In genomic region chr1:109075531-109076490, GRCh38 we compare ENCODE assay signal across 8 cellular contexts. TPM values are rescaled to one million over a fixed set of nuclear protein-coding genes. Genes with fewer than 3 reads are reported as not detected.
A peak's percentile ranks its signal among the peaks of the same experiment; 100 is the strongest.
DNase-seq lines count a peak whose midpoint lies in the region; ATAC-seq and TF ChIP-seq lines count a peak whose summit lies in the region.

Gene TAF13, minus strand, starts transcription at chr1:109076003. Its CDS starts 56 bp downstream, at chr1:109075947.

- peak; percentile 97 for DNase-seq in CD1c-positive myeloid dendritic cell (ENCODE audit: extremely low spot score)
- DNase-seq in NCI-H748 treated with DMSO at 0.1 percent for 48 hours (lab: John Stamatoyannopoulos, UW): peak; percentile 72
- peak; percentile 90 to 91 for DNase-seq in activated CD4-positive, alpha-beta T cell treated with anti-CD3 and anti-CD28 coated beads, Interleukin-2, amount 50 U/mL, for 48 hours
- DNase-seq in dermis microvascular lymphatic vessel endothelial cell (ENCODE audit: low read depth in 2 of 2): peak; percentile 88 to 96
- DNase-seq in stimulated activated CD4-positive, alpha-beta T cell treated with anti-CD3 and anti-CD28 coated beads, Interleukin-4, amount 100 ng/mL, for 24 hours: peak; percentile 88

- H3K27me3 ChIP-seq in liver (ENCODE audit: control insufficient read depth in 4 of 4, insufficient read depth in 4 of 4, low read length in 3 of 4): no peaks in the 10 kb centered on the region

- peak; percentile 99 for ATAC-seq in GM19372 (IDR thresholded peaks at IDR 0.05; ENCODE audit: low read depth, unreplicated experiment)
- ATAC-seq in HG03558 (IDR thresholded peaks at IDR 0.05; ENCODE audit: extremely low read depth, unreplicated experiment): peak; percentile 98

- peak within 1 kb of the TSS; percentile 63 to 82 for H3K27ac ChIP-seq in liver (ENCODE audit: low read depth in 1 of 2, low read length in 2 of 2)

- 6% methylated on average over 39 of the region's 39 CpGs for WGBS in liver

- no peaks in the 10 kb centered on the region for H3K36me3 ChIP-seq in liver (ENCODE audit: control insufficient read depth in 4 of 4, insufficient read depth in 3 of 4, low read depth in 1 of 4, low read length in 3 of 4)

- no peaks in the 10 kb centered on the region for H3K9me3 ChIP-seq in liver (ENCODE audit: control insufficient read depth in 4 of 4, low read length in 3 of 4)

- TF ChIP-seq CTCF in liver (IDR thresholded peaks at IDR 0.05; ENCODE audit: low read depth, low read length, missing input control): peak; percentile 28

- peak within 1 kb of the TSS; percentile 34 to 91 for H3K9ac ChIP-seq in liver (ENCODE audit: low read depth in 1 of 2, low read length in 2 of 2)

- TF ChIP-seq RAD21 in liver (IDR thresholded peaks at IDR 0.05): peak; percentile 55 to 60

- peaks cover 0 to 8% (median 7%) of the 10 kb centered on the region in 4 donors for H3K4me1 ChIP-seq in liver (ENCODE audit: control insufficient read depth in 4 of 4, insufficient read depth in 4 of 4, low read length in 3 of 4)

- peak within 1 kb of the TSS; percentile 72 to 100 (median 90) for H3K4me3 ChIP-seq in liver (ENCODE audit: low read depth in 1 of 3, low read length in 3 of 3)

TF ChIP-seq in liver, 16 proteins besides CTCF, POLR2A, EP300 and RAD21:
- peak; percentile 89 for TF ChIP-seq YY1 (IDR thresholded peaks at IDR 0.05)
- peak; percentile 53 for TF ChIP-seq TAF1 (conservative IDR thresholded peaks at IDR 0.05)
- peak; percentile 73 for TF ChIP-seq SP1 (IDR thresholded peaks at IDR 0.05)
- no peak for TF ChIP-seq EGR1 (IDR thresholded peaks at IDR 0.05; ENCODE audit: low read depth in 2 of 2)
- TF ChIP-seq ATF3 (IDR thresholded peaks at IDR 0.05): no peak
- no peak for TF ChIP-seq HNF4G (IDR thresholded peaks at IDR 0.05)
- peak in 1 of 2 donors; percentile 22 for TF ChIP-seq JUND (IDR thresholded peaks at IDR 0.05)
- TF ChIP-seq NR2F2 (IDR thresholded peaks at IDR 0.05): peak; percentile 27
- peak; percentile 15 to 24 for TF ChIP-seq RXRA (IDR thresholded peaks at IDR 0.05)
- TF ChIP-seq MAX (IDR thresholded peaks at IDR 0.05): peak; percentile 55
- TF ChIP-seq FOXA2 (IDR thresholded peaks at IDR 0.05): no peak
- TF ChIP-seq HNF4A (conservative IDR thresholded peaks at IDR 0.05): no peak
- peak; percentile 78 for TF ChIP-seq REST (IDR thresholded peaks at IDR 0.05)
- TF ChIP-seq FOXA1 (IDR thresholded peaks at IDR 0.05): no peak
- peak; percentile 94 to 100 for TF ChIP-seq GABPA (IDR thresholded peaks at IDR 0.05 in 1 of 2, conservative IDR thresholded peaks at IDR 0.05 in 1 of 2)
- TF ChIP-seq ZBTB33 (IDR thresholded peaks at IDR 0.05): peak; percentile 70

RNA-seq across cellular contexts. Expression of gene TAF13, which starts in this region (rescaled TPM):
- 45.8 and 64.2 TPM in 2 replicates for total RNA-seq in dermis microvascular lymphatic vessel endothelial cell
- total RNA-seq in liver: 10 to 100 TPM; 19.3 to 31.7 TPM
- 10 to 100 TPM; 17.9 to 21.0 TPM for polyA plus RNA-seq in liver

Comparison
In these comparisons a context has a peak if more than half of its experiments do, and no peak if none do; other contexts are left out.
1. Peak in every context shown above with its lines: DNase-seq, ATAC-seq, H3K4me3 ChIP-seq and H3K27ac ChIP-seq.